Comparison of ENCODE assay signal across 25 cellular contexts in the genomic region with DNA sequence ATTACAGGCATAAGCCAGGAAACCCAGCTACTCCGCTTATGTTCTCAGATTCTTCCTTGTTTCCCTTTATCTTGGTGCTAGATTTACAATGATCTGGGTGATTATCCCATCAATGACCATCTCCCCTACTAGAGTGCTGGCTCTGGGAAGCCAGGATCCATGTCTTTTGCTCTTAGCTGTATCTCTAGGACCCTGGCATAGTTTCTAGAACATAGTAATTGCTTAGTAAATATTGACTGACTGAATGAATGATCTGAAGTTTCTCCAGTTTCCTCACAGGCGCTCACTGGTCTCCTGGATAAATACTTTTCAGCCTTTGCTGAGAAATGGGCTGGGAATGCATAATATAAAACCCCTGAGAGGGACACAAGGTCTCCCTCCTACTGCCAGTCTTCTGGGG. TPM values are rescaled to one million over a fixed set of nuclear protein-coding genes. Genes with fewer than 3 reads are reported as not detected.
DNase-seq lines count a peak whose midpoint lies in the region; ATAC-seq, FAIRE-seq and TF ChIP-seq lines count a peak whose summit lies in the region.
"Had no signal": no experiment of that assay in that cellular context is flagged by ENCODE, and none has a peak within 500 bp of the region (broad histone marks: within the 10 kb centered on the region; RNA-seq: fewer than 3 reads in every experiment).

No MANE protein-coding gene starts in this region.

- CTCF ChIA-PET in HepG2 (lab: Yijun Ruan, JAX; ENCODE audit: low intra/inter-chr PET ratio, low total read pairs), result no interaction called here

- H3K4me1 ChIP-seq in HepG2 (ENCODE audit: insufficient read depth, low read length), result peaks cover 60% of the 10 kb centered on the region
- peaks cover 0 to 31% (median 13%) of the 10 kb centered on the region in 6 donors for H3K4me1 ChIP-seq in spleen
- H3K4me1 ChIP-seq in HAP-1, result peaks cover 9% of the 10 kb centered on the region

- no peaks in the 10 kb centered on the region for H3K79me2 ChIP-seq in HepG2 (ENCODE audit: insufficient read depth, low read length)

- intact Hi-C loops in HepG2 (cut with micrococcal nuclease; ENCODE audit: unreplicated experiment), result no loop called here
- intact Hi-C loops in spleen (cut with DNase I; ENCODE audit: low total_unique reads), result no loop called here

- peak; percentile 18 for FAIRE-seq in HepG2 (lab: Jason Lieb, UNC)
- FAIRE-seq: GM12891, RCC 7860, urothelium cell line had no signal

- in situ Hi-C loops in HepG2 (cut with HindIII; ENCODE audit: extremely low pct_ligation_motif_present, low pct_unique_long_range_greater_than_20kb) (no loop called here), HAP-1 (cut with MboI; ENCODE audit: low sequenced_read_pairs) (no loop called here)

- POLR2A ChIA-PET in HepG2 (lab: Yijun Ruan, JAX), result interaction anchor here (0.7 to 2.0 kb wide), 3 partner anchors 53 to 68 kb away, joined by 3 to 8 read pairs (median 4); no protein-coding TSS in a partner anchor

- H2AFZ ChIP-seq in HepG2 (ENCODE audit: low read length), result no peak overlapping the region

- TF ChIP-seq EP300 in HepG2 (IDR thresholded peaks at IDR 0.05; ENCODE audit: low read depth in 2 of 2, low read length in 2 of 2) (no peak), HepG2 (CRISPR knock-in tag; IDR thresholded peaks at IDR 0.05; ENCODE audit: borderline replicate concordance) (no peak)

- H3K36me3 ChIP-seq in HepG2 (replicated peaks in 1 of 2; ENCODE audit: control insufficient read depth in 1 of 2, insufficient read depth in 2 of 2, low read length in 2 of 2), result no peaks in the 10 kb centered on the region
- H3K36me3 ChIP-seq in spleen, result no peaks in the 10 kb centered on the region
- no peaks in the 10 kb centered on the region for H3K36me3 ChIP-seq in HAP-1 (replicated peaks)
- H3K36me3 ChIP-seq: neutrophil had no signal

- H4K20me1 ChIP-seq in HepG2 (ENCODE audit: insufficient read depth, low read length), result no peaks in the 10 kb centered on the region

- BruUV-seq in HepG2 (replicated peaks; lab: Mats Ljungman, UMichigan), result no TSS peak

- 0% methylated on average over 2 of the region's 2 CpGs for WGBS in HepG2 (ENCODE audit: low lambda C conversion rate)
- 91 to 97% (median 94%) methylated on average over 2 of the region's 2 CpGs for WGBS in spleen, 5 donors

- H3K27ac ChIP-seq in 22Rv1, result peak overlapping the region; percentile 73
- no peak overlapping the region for H3K27ac ChIP-seq in HepG2 (ENCODE audit: extremely low read length, insufficient read depth, low read length)
- peak overlapping the region in 5 of 8 donors; percentile 13 to 73 (median 55) for H3K27ac ChIP-seq in spleen
- H3K27ac ChIP-seq: epithelial cell of prostate, neutrophil, SK-N-MC had no signal

- H3K27me3 ChIP-seq in HepG2 (ENCODE audit: control insufficient read depth in 1 of 2, insufficient read depth in 2 of 2, low read length in 2 of 2) (peaks cover 0 to 4% of the 10 kb centered on the region in 2 experiments; a peak in 1 of 5 replicates), spleen (replicated peaks in 1 of 7) (no peaks in the 10 kb centered on the region), HAP-1 (ENCODE audit: low read depth) (no peaks in the 10 kb centered on the region)
- H3K27me3 ChIP-seq: neutrophil had no signal

- H3K4me2 ChIP-seq in HepG2 (ENCODE audit: low read depth, low read length), result no peak overlapping the region

- TF ChIP-seq CTCF in 22Rv1 (IDR thresholded peaks at IDR 0.05), result no peak
- TF ChIP-seq CTCF in HepG2 (CRISPR knock-in tag; IDR thresholded peaks at IDR 0.05), result no peak
- no peak for TF ChIP-seq CTCF in spleen (IDR thresholded peaks at IDR 0.05 in 8 of 11, conservative IDR thresholded peaks at IDR 0.05 in 3 of 11)

- DNase-seq in NCI-H82 treated with DMSO at 0.1 percent for 48 hours (lab: John Stamatoyannopoulos, UW; ENCODE audit: unreplicated experiment) (peak; percentile 43), HepG2 (ENCODE audit: low spot score) (no peak), spleen (no peak), HAP-1 (ENCODE audit: low spot score in 2 of 2) (no peak)
- DNase-seq: activated CD4-positive, CD25-positive, alpha-beta regulatory T cell; activated CD8-positive, alpha-beta T cell treated with anti-CD3 and anti-CD28 coated beads for 36 hours; activated T-cell treated with anti-CD3 and anti-CD28 coated beads, Interleukin-2, amount 50 U/mL, for 4 hours; CD4-positive, alpha-beta T cell; DMS53; H9; NCI-H146; NCI-H2227 treated with DMSO at 0.1 percent for 48 hours; NK-92 treated with Interleukin-12 subunit alpha and Interleukin-12 subunit beta, amount 100 ng/mL, for 24 hours; stimulated activated naive B cell treated with anti-CD40 and anti-IgM and Interleukin-4, amounts not matched to agents 10 μg/mL and 1 μg/mL and 100 μg/mL, for 72 hours had no signal

- H3K9me3 ChIP-seq in HepG2 (ENCODE audit: low read length) (no peaks in the 10 kb centered on the region), spleen (no peaks in the 10 kb centered on the region), HAP-1 (no peaks in the 10 kb centered on the region)
- H3K9me3 ChIP-seq: neutrophil had no signal

- H3K9ac ChIP-seq in HepG2 (ENCODE audit: insufficient read depth, low read depth, low read length), result no peak overlapping the region

- TF ChIP-seq RAD21 in HepG2 (CRISPR knock-in tag; IDR thresholded peaks at IDR 0.05), result no peak

- no peak overlapping the region for H3K4me3 ChIP-seq in HepG2 (replicated peaks in 1 of 3; ENCODE audit: insufficient read depth in 1 of 3, low read depth in 2 of 3, low read length in 3 of 3)
- no peak overlapping the region for H3K4me3 ChIP-seq in spleen
- H3K4me3 ChIP-seq in HAP-1, result no peak overlapping the region
- H3K4me3 ChIP-seq: SK-N-MC had no signal

- ATAC-seq in HepG2 (no peak), GM18858 (IDR thresholded peaks at IDR 0.05; ENCODE audit: unreplicated experiment) (no peak), HG02938 (IDR thresholded peaks at IDR 0.05; ENCODE audit: unreplicated experiment) (no peak), GM21576 (IDR thresholded peaks at IDR 0.05; ENCODE audit: unreplicated experiment) (no peak)
- ATAC-seq: activated CD8-positive, alpha-beta T cell treated with anti-CD3 and anti-CD28 coated beads for 36 hours; activated naive CD4-positive, alpha-beta T cell treated with anti-CD3 and anti-CD28 coated beads, Interleukin-2, amount 50 U/mL, for 72 hours; activated T-cell treated with anti-CD3 and anti-CD28 coated beads, Interleukin-2, amount 50 U/mL, for 4 hours; stimulated activated naive B cell treated with anti-CD40 and anti-IgM and Interleukin-4, amounts not matched to agents 10 μg/mL and 1 μg/mL and 100 μg/mL, for 72 hours had no signal

- no peak for TF ChIP-seq POLR2A in HepG2 (IDR thresholded peaks at IDR 0.05; ENCODE audit: insufficient read depth in 1 of 2, low read depth in 2 of 2, low read length in 2 of 2)
- TF ChIP-seq POLR2A in spleen (IDR thresholded peaks at IDR 0.05), result no peak

TF ChIP-seq in HepG2, 621 proteins besides CTCF, POLR2A, EP300 and RAD21 (continues in another document):
- TF ChIP-seq ATF7 (IDR thresholded peaks at IDR 0.05), result no peak
- no peak for TF ChIP-seq ATF7 (CRISPR knock-in tag; IDR thresholded peaks at IDR 0.05)
- no peak for TF ChIP-seq AHR (CRISPR knock-in tag; IDR thresholded peaks at IDR 0.05)
- TF ChIP-seq ZNF3 (CRISPR knock-in tag; IDR thresholded peaks at IDR 0.05), result peak; percentile 60; the same call in 1 of the 2 replicates
- no peak for TF ChIP-seq ZNF143 (CRISPR knock-in tag; IDR thresholded peaks at IDR 0.05)
- TF ChIP-seq FOSL2 (CRISPR knock-in tag; IDR thresholded peaks at IDR 0.05), result no peak
- TF ChIP-seq GATAD2A (CRISPR knock-in tag; IDR thresholded peaks at IDR 0.05), result peak; percentile 31; the same call in 1 of the 2 replicates
- TF ChIP-seq, protein P1, sequence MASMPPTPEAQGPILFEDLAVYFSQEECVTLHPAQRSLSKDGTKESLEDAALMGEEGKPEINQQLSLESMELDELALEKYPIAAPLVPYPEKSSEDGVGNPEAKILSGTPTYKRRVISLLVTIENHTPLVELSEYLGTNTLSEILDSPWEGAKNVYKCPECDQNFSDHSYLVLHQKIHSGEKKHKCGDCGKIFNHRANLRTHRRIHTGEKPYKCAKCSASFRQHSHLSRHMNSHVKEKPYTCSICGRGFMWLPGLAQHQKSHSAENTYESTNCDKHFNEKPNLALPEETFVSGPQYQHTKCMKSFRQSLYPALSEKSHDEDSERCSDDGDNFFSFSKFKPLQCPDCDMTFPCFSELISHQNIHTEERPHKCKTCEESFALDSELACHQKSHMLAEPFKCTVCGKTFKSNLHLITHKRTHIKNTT (CRISPR knock-in tag; IDR thresholded peaks at IDR 0.05), result no peak
- peak; percentile 72 for TF ChIP-seq ZNF24 (IDR thresholded peaks at IDR 0.05)
- no peak for TF ChIP-seq TBX3 (IDR thresholded peaks at IDR 0.05; ENCODE audit: borderline replicate concordance)
- peak; percentile 60 for TF ChIP-seq FOXA3 (CRISPR knock-in tag; IDR thresholded peaks at IDR 0.05)

RNA-seq across cellular contexts. Expression of gene KLF9, which starts 60.0 kb away (rescaled TPM):
- total RNA-seq in HepG2 (2016; rRNA removed; fragmentation: Illumina TruSeq; extraction: Trizol) (5.7 and 7.2 TPM in 2 replicates), spleen (10 to 100 TPM; 13.5 to 74.8 (median 50.4) TPM)
- total RNA-seq in HepG2 (2016; cell fraction: cytosol; rRNA removed; fragmentation: Illumina TruSeq; extraction: Trizol; ENCODE audit: low read depth), result 0.79 and 0.81 TPM in 2 replicates
- total RNA-seq in HepG2 (2016; cell fraction: insoluble cytoplasmic fraction; rRNA removed; fragmentation: Illumina TruSeq; extraction: Trizol), result 5.6 and 6.3 TPM in 2 replicates
- total RNA-seq in HepG2 (2016; cell fraction: membrane; rRNA removed; fragmentation: Illumina TruSeq; extraction: Trizol), result 3.6 and 4.2 TPM in 2 replicates
- 6.0 and 6.2 TPM in 2 replicates for total RNA-seq in HepG2 (2016; cell fraction: nucleus; rRNA removed; fragmentation: Illumina TruSeq; extraction: Trizol)
- polyA plus RNA-seq in HepG2 (2011; rRNA removed) (7.1 and 7.2 TPM in 2 replicates), spleen (10 to 100 TPM in 2 of 3 donors, 1 to 10 TPM in 1; 7.1 to 12.6 (median 12.4) TPM)
- polyA plus RNA-seq in HepG2 (2011; cell fraction: cytosol; rRNA removed), result 5.3 and 5.8 TPM in 2 replicates
- 3.3 and 4.2 TPM in 2 replicates for polyA plus RNA-seq in HepG2 (2011; cell fraction: nucleus; rRNA removed)
- polyA plus RNA-seq in HepG2 (2012), result 8.3 and 8.5 TPM in 2 replicates
- polyA plus RNA-seq in HepG2 (2016; cell fraction: cytosol; fragmentation: Illumina TruSeq; extraction: Trizol; ENCODE audit: low read depth), result 0.36 and 0.37 TPM in 2 replicates
- 7.0 TPM in 2 replicates for polyA plus RNA-seq in HepG2 (2016; cell fraction: insoluble cytoplasmic fraction; fragmentation: Illumina TruSeq; extraction: Trizol; ENCODE audit: low read depth)
- polyA plus RNA-seq in HepG2 (2016; cell fraction: membrane; fragmentation: Illumina TruSeq; extraction: Trizol; ENCODE audit: low read depth), result 1.6 and 2.0 TPM in 2 replicates
- 6.3 and 7.1 TPM in 2 replicates for polyA plus RNA-seq in HepG2 (2016; cell fraction: nucleus; fragmentation: Illumina TruSeq; extraction: Trizol; ENCODE audit: insufficient read depth, low read depth)
- polyA minus RNA-seq in HepG2 (2011; rRNA and poly(A)+ RNA removed; ENCODE audit: low replicate concordance), result 2.5 and 9.7 TPM in 2 replicates
- polyA minus RNA-seq in HepG2 (2011; cell fraction: cytosol; rRNA and poly(A)+ RNA removed), result 7.8 and 8.0 TPM in 2 replicates
- 6.2 and 7.5 TPM in 2 replicates for polyA minus RNA-seq in HepG2 (2011; cell fraction: nucleus; rRNA and poly(A)+ RNA removed)
